1 cellular context compared by ENCODE assay signal in the genomic region with DNA sequence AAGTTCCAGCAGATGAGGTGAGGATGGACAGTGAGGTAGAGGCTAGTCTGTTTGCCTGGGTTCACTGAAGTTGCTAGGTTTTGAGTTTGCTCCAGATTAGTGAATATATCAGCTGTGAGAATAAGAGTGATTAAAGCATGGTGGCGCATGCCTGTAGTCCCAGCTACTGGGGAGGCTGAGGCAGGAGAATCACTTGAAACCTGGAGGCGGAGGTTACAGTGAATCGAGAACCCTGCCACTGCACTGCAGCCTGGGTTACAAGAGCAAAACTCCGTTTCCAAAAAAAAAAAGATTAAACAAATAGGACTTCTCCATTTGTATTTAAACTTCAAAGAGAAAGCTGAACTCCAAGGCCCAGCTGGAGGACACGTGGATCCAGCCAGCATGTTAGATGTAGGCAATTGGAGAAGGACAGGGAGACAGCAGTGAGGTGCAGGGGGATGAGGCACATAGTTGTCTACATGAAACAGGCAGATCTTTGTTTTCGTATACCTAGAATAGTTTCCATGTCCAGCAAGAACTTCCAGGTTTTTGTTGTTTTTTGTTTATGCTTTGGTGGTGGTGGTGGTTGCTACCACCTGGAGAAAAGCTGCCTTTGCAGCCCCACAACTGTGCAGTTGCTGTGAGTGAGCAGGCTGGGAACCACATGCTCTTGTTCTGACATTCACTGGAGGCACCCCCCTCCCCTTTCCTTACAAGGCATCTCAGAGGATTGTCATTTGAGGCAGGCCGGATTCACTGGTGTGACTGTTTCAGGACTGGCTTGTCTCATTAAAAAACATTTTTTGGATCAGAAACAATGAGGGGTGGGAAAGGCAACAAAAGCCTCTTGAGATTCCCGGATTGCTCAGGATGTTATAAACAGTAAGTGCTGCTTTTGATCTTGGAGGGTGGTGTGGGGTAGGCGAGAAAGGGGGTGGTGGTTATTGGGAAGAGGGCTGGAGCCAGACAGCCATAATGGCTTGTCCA.
TF ChIP-seq lines count a peak whose summit lies in the region.

No MANE protein-coding gene starts in this region.

TF ChIP-seq in SK-N-SH, 30 proteins besides CTCF, POLR2A, EP300 and RAD21 (continued from another document):
- TF ChIP-seq, protein P1, sequence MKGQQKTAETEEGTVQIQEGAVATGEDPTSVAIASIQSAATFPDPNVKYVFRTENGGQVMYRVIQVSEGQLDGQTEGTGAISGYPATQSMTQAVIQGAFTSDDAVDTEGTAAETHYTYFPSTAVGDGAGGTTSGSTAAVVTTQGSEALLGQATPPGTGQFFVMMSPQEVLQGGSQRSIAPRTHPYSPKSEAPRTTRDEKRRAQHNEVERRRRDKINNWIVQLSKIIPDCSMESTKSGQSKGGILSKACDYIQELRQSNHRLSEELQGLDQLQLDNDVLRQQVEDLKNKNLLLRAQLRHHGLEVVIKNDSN (IDR thresholded peaks at IDR 0.05; ENCODE audit: borderline replicate concordance, low read depth) = no peak
- no peak for TF ChIP-seq FOXM1 (IDR thresholded peaks at IDR 0.05; ENCODE audit: low read depth)
- TF ChIP-seq, protein P2, sequence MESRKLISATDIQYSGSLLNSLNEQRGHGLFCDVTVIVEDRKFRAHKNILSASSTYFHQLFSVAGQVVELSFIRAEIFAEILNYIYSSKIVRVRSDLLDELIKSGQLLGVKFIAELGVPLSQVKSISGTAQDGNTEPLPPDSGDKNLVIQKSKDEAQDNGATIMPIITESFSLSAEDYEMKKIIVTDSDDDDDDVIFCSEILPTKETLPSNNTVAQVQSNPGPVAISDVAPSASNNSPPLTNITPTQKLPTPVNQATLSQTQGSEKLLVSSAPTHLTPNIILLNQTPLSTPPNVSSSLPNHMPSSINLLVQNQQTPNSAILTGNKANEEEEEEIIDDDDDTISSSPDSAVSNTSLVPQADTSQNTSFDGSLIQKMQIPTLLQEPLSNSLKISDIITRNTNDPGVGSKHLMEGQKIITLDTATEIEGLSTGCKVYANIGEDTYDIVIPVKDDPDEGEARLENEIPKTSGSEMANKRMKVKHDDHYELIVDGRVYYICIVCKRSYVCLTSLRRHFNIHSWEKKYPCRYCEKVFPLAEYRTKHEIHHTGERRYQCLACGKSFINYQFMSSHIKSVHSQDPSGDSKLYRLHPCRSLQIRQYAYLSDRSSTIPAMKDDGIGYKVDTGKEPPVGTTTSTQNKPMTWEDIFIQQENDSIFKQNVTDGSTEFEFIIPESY (IDR thresholded peaks at IDR 0.05; ENCODE audit: borderline replicate concordance, low read depth) = no peak
- no peak for TF ChIP-seq TAF1 (IDR thresholded peaks at IDR 0.05; ENCODE audit: borderline replicate concordance, low read depth, low read length)
- no peak for TF ChIP-seq YY1 (IDR thresholded peaks at IDR 0.05; ENCODE audit: low read depth)
- TF ChIP-seq, protein P3, sequence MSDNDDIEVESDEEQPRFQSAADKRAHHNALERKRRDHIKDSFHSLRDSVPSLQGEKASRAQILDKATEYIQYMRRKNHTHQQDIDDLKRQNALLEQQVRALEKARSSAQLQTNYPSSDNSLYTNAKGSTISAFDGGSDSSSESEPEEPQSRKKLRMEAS (IDR thresholded peaks at IDR 0.05; ENCODE audit: low read depth) = no peak
- no peak for TF ChIP-seq SMC3 (IDR thresholded peaks at IDR 0.05; ENCODE audit: low read depth, low read length)
